ENCODE assay signal across 10 cellular contexts in genomic region chr6:133286765-133287164, GRCh38. TPM values are rescaled to one million over a fixed set of nuclear protein-coding genes. Genes with fewer than 3 reads are reported as not detected.
DNase-seq lines count a peak whose midpoint lies in the region; TF ChIP-seq lines count a peak whose summit lies in the region.
"Had no signal": no experiment of that assay in that cellular context is flagged by ENCODE, and none has a peak within 500 bp of the region (broad histone marks: within the 10 kb centered on the region; RNA-seq: fewer than 3 reads in every experiment).

No MANE protein-coding gene starts in this region.

- no peak overlapping the region for H3K4me3 Mint-ChIP-seq in mesothelial cell of epicardium
- H3K4me3 Mint-ChIP-seq: naive thymus-derived CD8-positive, alpha-beta T cell; stimulated activated effector memory CD8-positive, alpha-beta T cell treated with anti-CD3 and anti-CD28 coated beads, Interleukin-12 subunit alpha, Interleukin-12 subunit beta, amount 100 ng/mL, for 72 hours had no signal

- peaks cover 7% of the 10 kb centered on the region for H3K36me3 Mint-ChIP-seq in mesothelial cell of epicardium
- H3K36me3 Mint-ChIP-seq: naive thymus-derived CD8-positive, alpha-beta T cell; stimulated activated effector memory CD8-positive, alpha-beta T cell treated with anti-CD3 and anti-CD28 coated beads, Interleukin-12 subunit alpha, Interleukin-12 subunit beta, amount 100 ng/mL, for 72 hours had no signal

- peaks cover 19% of the 10 kb centered on the region for H3K4me1 Mint-ChIP-seq in mesothelial cell of epicardium
- H3K4me1 Mint-ChIP-seq: naive thymus-derived CD8-positive, alpha-beta T cell; stimulated activated effector memory CD8-positive, alpha-beta T cell treated with anti-CD3 and anti-CD28 coated beads, Interleukin-12 subunit alpha, Interleukin-12 subunit beta, amount 100 ng/mL, for 72 hours had no signal

- DNase-seq in ELR (ENCODE audit: low read depth), result peak; percentile 46
- peak; percentile 42 for DNase-seq in HT-29 (ENCODE audit: low spot score)
- DNase-seq in amniotic epithelial cell (ENCODE audit: low read depth), result peak; percentile 11
- DNase-seq in mesothelial cell of epicardium (ENCODE audit: low spot score in 2 of 2, unreplicated experiment in 2 of 2), result no peak
- DNase-seq in activated CD4-positive, alpha-beta T cell treated with anti-CD3 and anti-CD28 coated beads, Interleukin-2, amount 50 U/mL, for 48 hours, result no peak
- DNase-seq in cerebellar cortex (ENCODE audit: low spot score), result no peak
- DNase-seq in activated CD8-positive, alpha-beta memory T cell treated with anti-CD3 and anti-CD28 coated beads, Interleukin-2, amount 50 U/mL, for 4 hours, result no peak
- no peak for DNase-seq in activated CD4-positive, CD25-positive, alpha-beta regulatory T cell treated with anti-CD3 and anti-CD28 coated beads, Interleukin-2, amount 50 U/mL, for 72 hours
- DNase-seq: naive thymus-derived CD8-positive, alpha-beta T cell had no signal

- TF ChIP-seq CTCF in mesothelial cell of epicardium (IDR thresholded peaks at IDR 0.05; ENCODE audit: unreplicated experiment), result peak; percentile 22

- H3K27me3 Mint-ChIP-seq in mesothelial cell of epicardium (ENCODE audit: low read depth), result no peaks in the 10 kb centered on the region

- H3K9me3 Mint-ChIP-seq in mesothelial cell of epicardium, result peaks cover 14% of the 10 kb centered on the region

- no peak overlapping the region for H3K27ac Mint-ChIP-seq in mesothelial cell of epicardium
- H3K27ac Mint-ChIP-seq: naive thymus-derived CD8-positive, alpha-beta T cell; stimulated activated effector memory CD8-positive, alpha-beta T cell treated with anti-CD3 and anti-CD28 coated beads, Interleukin-12 subunit alpha, Interleukin-12 subunit beta, amount 100 ng/mL, for 72 hours had no signal

RNA-seq across cellular contexts. Expression of gene EYA4, which starts 45.6 kb away (rescaled TPM):
- not detected in 2 replicates for total RNA-seq in HT-29 (2014; rRNA removed; shearing (Covaris generic))
- 21.4 to 23.1 TPM (median 21.5 TPM) in 3 replicates for total RNA-seq in mesothelial cell of epicardium
- total RNA-seq: naive thymus-derived CD8-positive, alpha-beta T cell had no signal

Comparison
In these comparisons a context has a peak if more than half of its experiments do, and no peak if none do; other contexts are left out.
1. DNase-seq: peak in ELR (single experiment), HT-29 (single experiment) and amniotic epithelial cell (single experiment); none in mesothelial cell of epicardium (0 of 2), activated CD4-positive, alpha-beta T cell treated with anti-CD3 and anti-CD28 coated beads, Interleukin-2, amount 50 U/mL, for 48 hours (0 of 2), cerebellar cortex (single experiment), activated CD8-positive, alpha-beta memory T cell treated with anti-CD3 and anti-CD28 coated beads, Interleukin-2, amount 50 U/mL, for 4 hours (single experiment) and activated CD4-positive, CD25-positive, alpha-beta regulatory T cell treated with anti-CD3 and anti-CD28 coated beads, Interleukin-2, amount 50 U/mL, for 72 hours (single experiment).
2. RNA of gene EYA4, which starts 45.6 kb away (total RNA-seq): 21.4 to 23.1 TPM in mesothelial cell of epicardium; not detected in HT-29; every median in the first group is over 10 times any median in the second.